23 cellular contexts compared by ENCODE assay signal in genomic region chr13:51921790-51922740, GRCh38.
A peak's percentile ranks its signal among the peaks of the same experiment; 100 is the strongest.
DNase-seq lines count a peak whose midpoint lies in the region; ATAC-seq, FAIRE-seq and TF ChIP-seq lines count a peak whose summit lies in the region.
"Had no signal": no experiment of that assay in that cellular context is flagged by ENCODE, and none has a peak within 500 bp of the region (broad histone marks: within the 10 kb centered on the region; RNA-seq: fewer than 3 reads in every experiment).

No MANE protein-coding gene starts in this region.

- no peak for ATAC-seq in CD4-positive, alpha-beta T cell (ENCODE audit: poor library complexity)
- ATAC-seq in T-cell (replicated peaks in 1 of 4) = no peak
- ATAC-seq: PC-3 had no signal

- no peak overlapping the region for H3K14ac ChIP-seq in H1 (ENCODE audit: insufficient read length)

- no peak for TF ChIP-seq RAD21 in H1 (IDR thresholded peaks at IDR 0.05 in 1 of 2, conservative IDR thresholded peaks at IDR 0.05 in 1 of 2; ENCODE audit: low read depth in 2 of 2, low read length in 2 of 2)

- no peaks in the 10 kb centered on the region for H3K36me3 ChIP-seq in H1 (ENCODE audit: control insufficient read depth in 2 of 4, insufficient read depth in 4 of 4, low read length in 3 of 4)
- H3K36me3 ChIP-seq: adrenal gland, MG63, tibial artery had no signal

- H3K23ac ChIP-seq in H1 (ENCODE audit: insufficient read length) = no peak overlapping the region

- no peaks in the 10 kb centered on the region for H3K9me3 Mint-ChIP-seq in CD4-positive, alpha-beta T cell
- no peaks in the 10 kb centered on the region for H3K9me3 Mint-ChIP-seq in T-cell
- H3K9me3 Mint-ChIP-seq in osteocyte (ENCODE audit: unreplicated experiment) = no peaks in the 10 kb centered on the region
- H3K9me3 Mint-ChIP-seq: nephron progenitor cell had no signal

- no peak overlapping the region for H3K4me3 Mint-ChIP-seq in CD4-positive, alpha-beta T cell
- no peak overlapping the region for H3K4me3 Mint-ChIP-seq in T-cell
- no peak overlapping the region for H3K4me3 Mint-ChIP-seq in osteocyte (ENCODE audit: unreplicated experiment)
- H3K4me3 Mint-ChIP-seq: nephron progenitor cell had no signal

- H2BK15ac ChIP-seq in H1 (ENCODE audit: low read length) = no peak overlapping the region

- TF ChIP-seq CTCF in H1 (IDR thresholded peaks at IDR 0.05; ENCODE audit: control extremely low read depth in 1 of 3, insufficient read depth in 1 of 3, low read depth in 1 of 3, low read length in 3 of 3) = no peak
- no peak for TF ChIP-seq CTCF in CD4-positive, alpha-beta T cell (IDR thresholded peaks at IDR 0.05)
- no peak for TF ChIP-seq CTCF in osteocyte (IDR thresholded peaks at IDR 0.05)

- H4K8ac ChIP-seq in H1 (ENCODE audit: extremely low read depth, insufficient read depth, low read length) = no peak overlapping the region

- no peak for TF ChIP-seq EP300 in H1 (IDR thresholded peaks at IDR 0.05; ENCODE audit: borderline replicate concordance in 1 of 2, low read depth in 2 of 2, low read length in 2 of 2)

- no peak overlapping the region for H3K27ac ChIP-seq in H1 (ENCODE audit: low read depth, low read length)
- H3K27ac ChIP-seq in CD4-positive, alpha-beta T cell (ENCODE audit: low read depth, low read length) = no peak overlapping the region
- H3K27ac ChIP-seq: adrenal gland, heart left ventricle, tibial artery had no signal

- H4K20me1 ChIP-seq in H1 (replicated peaks in 1 of 2; ENCODE audit: control insufficient read depth in 1 of 2, insufficient read depth in 2 of 2, low read length in 2 of 2) = peaks cover 3% of the 10 kb centered on the region in 2 experiments

- no peak overlapping the region for H2BK12ac ChIP-seq in H1 (ENCODE audit: low read depth, low read length)

- H3K27ac Mint-ChIP-seq in CD4-positive, alpha-beta T cell = no peak overlapping the region
- H3K27ac Mint-ChIP-seq in T-cell = no peak overlapping the region
- H3K27ac Mint-ChIP-seq in osteocyte (ENCODE audit: unreplicated experiment) = no peak overlapping the region
- H3K27ac Mint-ChIP-seq: nephron progenitor cell had no signal

- H2BK120ac ChIP-seq in H1 (replicated peaks; ENCODE audit: low read depth, low read length) = no peak overlapping the region

- no peak for TF ChIP-seq POLR2A in H1 (IDR thresholded peaks at IDR 0.05; ENCODE audit: control extremely low read depth in 1 of 2, low read depth in 2 of 2, low read length in 2 of 2)

- POLR2A ChIA-PET in H1 (lab: Charles Lee; ENCODE audit: partially characterized antibody) (no interaction called here), T-cell (lab: Charles Lee) (interaction anchor here (0.6 to 1.6 kb wide), 2 partner anchors 11 to 194 kb away, joined by 4 to 9 read pairs; no protein-coding TSS in a partner anchor)
- POLR2A ChIA-PET in CD4-positive, alpha-beta T cell (lab: Charles Lee) = interaction anchor here (1.1 kb wide), 1 partner anchor 90 kb away, joined by 3 read pairs; the partner anchor contains the start of gene ALG11

- WGBS in H1 (ENCODE audit: extremely low coverage in 1 of 2, insufficient coverage in 1 of 2, insufficient read length in 1 of 2, insufficient replicate concordance in 2 of 2, low coverage in 1 of 2, low lambda C conversion rate in 2 of 2, missing lambda C conversion rate in 1 of 2), 2 experiments = 82% methylated on average over 14 of the region's 14 CpGs; no CpG with 5 or more reads in 1 of the 2 experiments

- no peaks in the 10 kb centered on the region for H3K27me3 Mint-ChIP-seq in CD4-positive, alpha-beta T cell
- H3K27me3 Mint-ChIP-seq in T-cell (peaks cover 0 to 2% of the 10 kb centered on the region in 2 donors), osteocyte (ENCODE audit: unreplicated experiment) (no peaks in the 10 kb centered on the region)

- H3K4ac ChIP-seq in H1 (replicated peaks; ENCODE audit: insufficient read length, low read depth, low read length) = no peak overlapping the region

- no peak overlapping the region for H4K91ac ChIP-seq in H1 (replicated peaks; ENCODE audit: insufficient read length, low read length)

- no peak overlapping the region; the same call in 1 of the 2 replicates for H3K18ac ChIP-seq in H1 (ENCODE audit: extremely low read depth, low read length)

- no peak overlapping the region for H3K56ac ChIP-seq in H1 (replicated peaks; ENCODE audit: insufficient read length, low read depth, low read length)

- FAIRE-seq in H1 (lab: Jason Lieb, UNC) = no peak
- FAIRE-seq: GM18507 had no signal

- H4K5ac ChIP-seq in H1 (ENCODE audit: insufficient read length, low read depth, low read length) = no peak overlapping the region

- H3K4me2 ChIP-seq in H1 (ENCODE audit: insufficient read depth in 1 of 2, low read depth in 2 of 2, low read length in 2 of 2) = no peak overlapping the region
- H3K4me2 ChIP-seq: SK-N-SH had no signal

- peaks cover 3% of the 10 kb centered on the region; the same call in 1 of the 2 replicates for H3K23me2 ChIP-seq in H1 (ENCODE audit: low read depth, low read length)

- no peaks in the 10 kb centered on the region for H3K36me3 Mint-ChIP-seq in CD4-positive, alpha-beta T cell (ENCODE audit: low read depth)
- no peaks in the 10 kb centered on the region for H3K36me3 Mint-ChIP-seq in T-cell
- no peaks in the 10 kb centered on the region for H3K36me3 Mint-ChIP-seq in osteocyte (ENCODE audit: unreplicated experiment)

- H3K9ac ChIP-seq in H1 (replicated peaks in 1 of 4; ENCODE audit: extremely low read depth in 1 of 4, low read depth in 3 of 4, low read length in 3 of 4) = no peak overlapping the region
- H3K9ac ChIP-seq: SK-N-SH had no signal

- peaks cover 16% of the 10 kb centered on the region for H3K4me1 Mint-ChIP-seq in CD4-positive, alpha-beta T cell (ENCODE audit: low read depth)
- peaks cover 19 to 33% (median 27%) of the 10 kb centered on the region in 3 donors for H3K4me1 Mint-ChIP-seq in T-cell
- H3K4me1 Mint-ChIP-seq in osteocyte (ENCODE audit: unreplicated experiment) = no peaks in the 10 kb centered on the region

- no peaks in the 10 kb centered on the region for H3K4me1 ChIP-seq in H1 (replicated peaks in 1 of 4; ENCODE audit: control insufficient read depth in 3 of 4, insufficient read depth in 4 of 4, low read length in 3 of 4)
- H3K4me1 ChIP-seq: adrenal gland, heart left ventricle, tibial artery had no signal

- H3K9me3 ChIP-seq in H1 (ENCODE audit: insufficient read depth in 2 of 2, low read depth in 1 of 2, low read length in 1 of 2) = no peaks in the 10 kb centered on the region
- no peaks in the 10 kb centered on the region for H3K9me3 ChIP-seq in CD4-positive, alpha-beta T cell (ENCODE audit: control insufficient read depth, low read length)
- H3K9me3 ChIP-seq: adrenal gland, heart left ventricle, MG63, SK-N-SH, tibial artery had no signal

- H3K4me3 ChIP-seq in H1 (ENCODE audit: extremely low read depth in 1 of 4, insufficient read depth in 2 of 4, low read depth in 3 of 4, low read length in 4 of 4) = no peak overlapping the region
- H3K4me3 ChIP-seq: adrenal gland, heart left ventricle, MG63, tibial artery had no signal

- CTCF ChIA-PET in H1 (lab: Charles Lee; ENCODE audit: partially characterized antibody) (interaction anchor here (1.1 to 5.3 kb wide), 10 partner anchors 9 to 206 kb away, joined by 3 to 62 read pairs (median 6); partner anchors contain the start of genes NEK5 and TMEM272), T-cell (lab: Charles Lee) (no interaction called here)
- CTCF ChIA-PET in CD4-positive, alpha-beta T cell (lab: Charles Lee) = no interaction called here

- H3K79me1 ChIP-seq in H1 (ENCODE audit: low read depth, low read length) = no peaks in the 10 kb centered on the region

- peak; percentile 28 for DNase-seq in NCI-H748 (lab: John Stamatoyannopoulos, UW; ENCODE audit: unreplicated experiment)
- no peak for DNase-seq in NCI-H748 treated with DMSO at 0.1 percent for 48 hours (lab: John Stamatoyannopoulos, UW)
- DNase-seq in NCI-H460 (ENCODE audit: extremely low read depth, low read depth) = peak; percentile 57
- DNase-seq in H1 (ENCODE audit: low read depth in 1 of 2, low spot score in 2 of 2) = no peak
- peak; percentile 8 for DNase-seq in renal cortical epithelial cell (ENCODE audit: low read depth)
- DNase-seq in CD4-positive, alpha-beta T cell = no peak
- DNase-seq in T-cell = no peak
- DNase-seq in osteocyte (ENCODE audit: extremely low spot score, unreplicated experiment) = no peak
- DNase-seq: C1 segment of cervical spinal cord; DMS79; effector CD4-positive, alpha-beta T cell; heart left ventricle; MG63; NCI-H1930; NCI-H524 treated with DMSO at 0.1 percent for 48 hours; nephron progenitor cell; PC-3; SK-N-SH; stimulated activated CD4-positive, alpha-beta T cell treated with anti-CD3 and anti-CD28 coated beads, Interleukin-15, amount 100 ng/mL, for 24 hours; stimulated activated naive CD4-positive, alpha-beta T cell; tibial artery had no signal

- H2BK5ac ChIP-seq in H1 (ENCODE audit: low read depth, low read length) = no peak overlapping the region

- no peak overlapping the region for H2AFZ ChIP-seq in H1 (ENCODE audit: low read length)

- no peaks in the 10 kb centered on the region for H3K27me3 ChIP-seq in H1 (replicated peaks in 1 of 4; ENCODE audit: control insufficient read depth in 3 of 4, extremely low read depth in 1 of 4, insufficient read depth in 3 of 4, low read length in 3 of 4)
- H3K27me3 ChIP-seq in CD4-positive, alpha-beta T cell (ENCODE audit: control insufficient read depth, insufficient read depth, low read length) = no peaks in the 10 kb centered on the region
- H3K27me3 ChIP-seq: adrenal gland, heart left ventricle, MG63, tibial artery had no signal

- intact Hi-C loops in CD4-positive, alpha-beta T cell (cut with DNase I, micrococcal nuclease) = no loop called here

- 0 out of 2 replicates have a peak overlapping the region, but pooled peaks have one; percentile 53 for H2AK5ac ChIP-seq in H1 (ENCODE audit: low read depth, low read length)

- H2BK20ac ChIP-seq in H1 (ENCODE audit: low read length) = no peak overlapping the region

- H3K79me2 ChIP-seq in H1 (ENCODE audit: control insufficient read depth in 1 of 2, insufficient read depth in 2 of 2, low read length in 2 of 2) = no peaks in the 10 kb centered on the region

TF ChIP-seq in H1, 55 proteins besides CTCF, POLR2A, EP300 and RAD21 (continues in another document):
- TF ChIP-seq ASH2L (IDR thresholded peaks at IDR 0.05; ENCODE audit: low read length) (no peak), ZNF274 (IDR thresholded peaks at IDR 0.05; ENCODE audit: borderline replicate concordance, extremely low read depth, low read length) (no peak), POLR2AphosphoS5 (IDR thresholded peaks at IDR 0.05; ENCODE audit: low read depth, low read length) (no peak), GTF2F1 (IDR thresholded peaks at IDR 0.05; ENCODE audit: borderline replicate concordance, low read depth, low read length) (no peak), NANOG (IDR thresholded peaks at IDR 0.05; ENCODE audit: insufficient read depth, low read depth, low read length, poor library complexity, severe bottlenecking) (no peak), CTBP2 (IDR thresholded peaks at IDR 0.05; ENCODE audit: borderline replicate concordance, insufficient read depth, insufficient read length, low read length) (no peak), CBX5 (IDR thresholded peaks at IDR 0.05; ENCODE audit: low read depth, low read length) (no peak), SP1 (IDR thresholded peaks at IDR 0.05; ENCODE audit: low read depth, low read length) (no peak), POU5F1 (IDR thresholded peaks at IDR 0.05; ENCODE audit: low read depth, low read length) (no peak), PHF8 (conservative IDR thresholded peaks at IDR 0.05; ENCODE audit: low read depth, low read length) (no peak)

Comparison
In these comparisons a context has a peak if more than half of its experiments do, and no peak if none do; other contexts are left out.
1. DNase-seq: peak in NCI-H748 (single experiment), NCI-H460 (single experiment) and renal cortical epithelial cell (single experiment); none in NCI-H748 treated with DMSO at 0.1 percent for 48 hours (single experiment), H1 (0 of 2), CD4-positive, alpha-beta T cell (0 of 10), T-cell (0 of 34) and osteocyte (single experiment).